Comparison of ENCODE assay signal across 23 cellular contexts in genomic region chr3:103319912-103320311, GRCh38.
A peak's percentile ranks its signal among the peaks of the same experiment; 100 is the strongest.
DNase-seq lines count a peak whose midpoint lies in the region; ATAC-seq and TF ChIP-seq lines count a peak whose summit lies in the region.
"Had no signal": no experiment of that assay in that cellular context is flagged by ENCODE, and none has a peak within 500 bp of the region (broad histone marks: within the 10 kb centered on the region; RNA-seq: fewer than 3 reads in every experiment).

No MANE protein-coding gene starts in this region.

- H3K36me3 ChIP-seq in GM23338 (ENCODE audit: insufficient read depth) (no peaks in the 10 kb centered on the region), HUES64 (ENCODE audit: insufficient read depth, low read length) (no peaks in the 10 kb centered on the region), brain microvascular endothelial cell (replicated peaks) (no peaks in the 10 kb centered on the region), neural cell (ENCODE audit: insufficient read depth, low read length) (no peaks in the 10 kb centered on the region)
- H3K36me3 ChIP-seq: BLaER1, HAP-1, SJSA1 had no signal

- ATAC-seq in GM23338 (no peak), GM21737 (IDR thresholded peaks at IDR 0.05; ENCODE audit: unreplicated experiment) (no peak)

- H3K4me1 Mint-ChIP-seq in GM23338: peaks cover 9% of the 10 kb centered on the region
- H3K4me1 Mint-ChIP-seq: CD4-positive, CD25-positive, alpha-beta regulatory T cell had no signal

- H2AFZ ChIP-seq in GM23338: no peak overlapping the region
- no peak overlapping the region for H2AFZ ChIP-seq in neural cell (ENCODE audit: low read depth, low read length)

- peaks cover 15% of the 10 kb centered on the region for H3K9me3 Mint-ChIP-seq in GM23338

- H3K9me2 ChIP-seq in GM23338 (ENCODE audit: insufficient read depth) (no peaks in the 10 kb centered on the region), neural cell (ENCODE audit: insufficient read depth, low read length) (no peaks in the 10 kb centered on the region)

- 65% methylated on average over 1 of the region's 2 CpGs for WGBS in HUES64

- no peaks in the 10 kb centered on the region for H3K9me3 ChIP-seq in HUES64 (ENCODE audit: insufficient read depth, low read depth, low read length)
- no peaks in the 10 kb centered on the region for H3K9me3 ChIP-seq in neural cell (ENCODE audit: low read length)
- H3K9me3 ChIP-seq: BLaER1, HAP-1, SJSA1 had no signal

- peak overlapping the region; percentile 22; the same call in 1 of the 2 replicates for H3K4me2 ChIP-seq in GM23338
- H3K4me2 ChIP-seq in neural cell (ENCODE audit: low read length): no peak overlapping the region
- H3K4me2 ChIP-seq: BLaER1 had no signal

- H3K27me3 ChIP-seq in GM23338 (ENCODE audit: insufficient read depth): no peaks in the 10 kb centered on the region
- no peaks in the 10 kb centered on the region for H3K27me3 ChIP-seq in HUES64 (ENCODE audit: insufficient read depth, low read length)
- no peaks in the 10 kb centered on the region for H3K27me3 ChIP-seq in brain microvascular endothelial cell (replicated peaks)
- H3K27me3 ChIP-seq in neural cell (ENCODE audit: insufficient read depth, low read depth, low read length): no peaks in the 10 kb centered on the region
- H3K27me3 ChIP-seq: BLaER1, SJSA1 had no signal

- no peaks in the 10 kb centered on the region for H4K20me1 ChIP-seq in GM23338 (replicated peaks; ENCODE audit: insufficient read depth)
- H4K20me1 ChIP-seq in neural cell (ENCODE audit: insufficient read depth): no peaks in the 10 kb centered on the region
- H4K20me1 ChIP-seq: BLaER1 had no signal

- in situ Hi-C loops in brain microvascular endothelial cell (cut with HindIII; ENCODE audit: low pct_ligation_motif_present, low sequenced_read_pairs): no loop called here

- H3K27me3 Mint-ChIP-seq in GM23338 (ENCODE audit: insufficient read depth, low read depth, poor library complexity): no peaks in the 10 kb centered on the region
- H3K27me3 Mint-ChIP-seq: CD4-positive, CD25-positive, alpha-beta regulatory T cell had no signal

- TF ChIP-seq CTCF in GM23338 (conservative IDR thresholded peaks at IDR 0.05; ENCODE audit: low read depth in 2 of 2): no peak
- TF ChIP-seq CTCF in brain microvascular endothelial cell (IDR thresholded peaks at IDR 0.05; ENCODE audit: low read depth, low read length, missing control alignments): no peak
- no peak for TF ChIP-seq CTCF in neural cell (IDR thresholded peaks at IDR 0.05; ENCODE audit: poor library complexity, severe bottlenecking)

- no peak for TF ChIP-seq RAD21 in neural cell (conservative IDR thresholded peaks at IDR 0.05)

- H3K79me2 ChIP-seq in GM23338 (replicated peaks; ENCODE audit: insufficient read depth): no peaks in the 10 kb centered on the region
- H3K79me2 ChIP-seq in neural cell (replicated peaks; ENCODE audit: insufficient read depth, low read length): no peaks in the 10 kb centered on the region

- DNase-seq in GM23338 (ENCODE audit: low spot score) (peak; percentile 51), brain microvascular endothelial cell (peak; percentile 1), NCI-H1694 (lab: John Stamatoyannopoulos, UW) (no peak), NCI-H226 (no peak)
- DNase-seq: CD4-positive, CD25-positive, alpha-beta regulatory T cell; DMS153; DND-41; HFFc6; KBM-7; MV-4-11; NCI-H1105; NCI-H1436 treated with DMSO at 0.1 percent for 48 hours; NCI-H2029; NCI-H446 treated with DMSO at 0.1 percent for 48 hours; NCI-H526 treated with DMSO at 0.1 percent for 48 hours; Right ventricle myocardium superior; RPMI8226 had no signal

- no peak overlapping the region for H3K4me3 Mint-ChIP-seq in GM23338
- H3K4me3 Mint-ChIP-seq: CD4-positive, CD25-positive, alpha-beta regulatory T cell; HFFc6 had no signal

- H3K9ac ChIP-seq in HUES64 (ENCODE audit: low read depth, low read length) (no peak overlapping the region), neural cell (ENCODE audit: low read length) (no peak overlapping the region)
- H3K9ac ChIP-seq: BLaER1 had no signal

- H3K36me3 Mint-ChIP-seq in GM23338 (ENCODE audit: low read depth): peaks cover 10% of the 10 kb centered on the region; the same call in 2 of the 3 replicates
- H3K36me3 Mint-ChIP-seq: CD4-positive, CD25-positive, alpha-beta regulatory T cell had no signal

- TF ChIP-seq EP300 in neural cell (conservative IDR thresholded peaks at IDR 0.05; ENCODE audit: poor library complexity, severe bottlenecking): no peak

- peak overlapping the region; percentile 88 for H3K27ac Mint-ChIP-seq in GM23338
- H3K27ac Mint-ChIP-seq: CD4-positive, CD25-positive, alpha-beta regulatory T cell; HFFc6 had no signal

- 0 out of 2 replicates have a peak overlapping the region, but pooled peaks have one; percentile 6 for H3K27ac ChIP-seq in GM23338 (ENCODE audit: low read depth)
- peak overlapping the region; percentile 61 for H3K27ac ChIP-seq in HUES64 (ENCODE audit: low read depth, low read length)
- H3K27ac ChIP-seq in brain microvascular endothelial cell: no peak overlapping the region
- H3K27ac ChIP-seq in neural cell (ENCODE audit: low read length): peak overlapping the region; percentile 48
- H3K27ac ChIP-seq: BLaER1, SJSA1 had no signal

- no peaks in the 10 kb centered on the region for H3F3A ChIP-seq in GM23338 (replicated peaks; ENCODE audit: low read depth)
- no peaks in the 10 kb centered on the region for H3F3A ChIP-seq in neural cell (ENCODE audit: insufficient read depth, low read length, poor library complexity, severe bottlenecking)

- H3K4me3 ChIP-seq in GM23338 (no peak overlapping the region), HUES64 (ENCODE audit: low read length) (no peak overlapping the region), brain microvascular endothelial cell (ENCODE audit: low read depth, low read length) (no peak overlapping the region), neural cell (ENCODE audit: low read length) (no peak overlapping the region)
- H3K4me3 ChIP-seq: BLaER1, HAP-1, SJSA1 had no signal

- H3K4me1 ChIP-seq in GM23338 (ENCODE audit: insufficient read depth) (peaks cover 9% of the 10 kb centered on the region), HUES64 (ENCODE audit: insufficient read depth, low read length) (peaks cover 13% of the 10 kb centered on the region)
- H3K4me1 ChIP-seq: BLaER1, HAP-1, SJSA1 had no signal

TF ChIP-seq in GM23338, 12 proteins besides CTCF, POLR2A, EP300 and RAD21 (continues in another document):
- no peak for TF ChIP-seq ZNF114 (CRISPR knock-in tag; IDR thresholded peaks at IDR 0.05)
- TF ChIP-seq ETS1 (IDR thresholded peaks at IDR 0.05): no peak
- TF ChIP-seq EZH2 (IDR thresholded peaks at IDR 0.05; ENCODE audit: low read depth, unreplicated experiment): no peak
- no peak for TF ChIP-seq EZH2phosphoT487 (IDR thresholded peaks at IDR 0.05; ENCODE audit: unreplicated experiment)

TF ChIP-seq in neural cell, 6 proteins besides CTCF, POLR2A, EP300 and RAD21:
- TF ChIP-seq MXI1 (conservative IDR thresholded peaks at IDR 0.05; ENCODE audit: poor library complexity, severe bottlenecking) (no peak), POLR2AphosphoS5 (IDR thresholded peaks at IDR 0.05) (no peak), TAF1 (IDR thresholded peaks at IDR 0.05; ENCODE audit: low read depth) (no peak)

Comparison
In these comparisons a context has a peak if more than half of its experiments do, and no peak if none do; other contexts are left out.
1. DNase-seq: peak in GM23338 (single experiment) and brain microvascular endothelial cell (single experiment); none in NCI-H1694 (single experiment) and NCI-H226 (single experiment).